ENCODE assay signal across 1 cellular context in genomic region chr16:28532940-28533647, GRCh38.
TF ChIP-seq lines count a peak whose summit lies in the region.

No MANE protein-coding gene starts in this region.

TF ChIP-seq in liver, 16 proteins besides CTCF, POLR2A, EP300 and RAD21 (continued from another document):
- TF ChIP-seq ZBTB33 (IDR thresholded peaks at IDR 0.05) (no peak), FOXA1 (IDR thresholded peaks at IDR 0.05) (no peak), EGR1 (IDR thresholded peaks at IDR 0.05; ENCODE audit: low read depth in 2 of 2) (no peak), JUND (IDR thresholded peaks at IDR 0.05) (no peak), SP1 (IDR thresholded peaks at IDR 0.05) (no peak), NR2F2 (IDR thresholded peaks at IDR 0.05) (no peak), HNF4A (conservative IDR thresholded peaks at IDR 0.05) (peak in 1 of 2 donors; percentile 8), TAF1 (conservative IDR thresholded peaks at IDR 0.05) (peak; percentile 22)
- TF ChIP-seq, protein P1, sequence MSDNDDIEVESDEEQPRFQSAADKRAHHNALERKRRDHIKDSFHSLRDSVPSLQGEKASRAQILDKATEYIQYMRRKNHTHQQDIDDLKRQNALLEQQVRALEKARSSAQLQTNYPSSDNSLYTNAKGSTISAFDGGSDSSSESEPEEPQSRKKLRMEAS (IDR thresholded peaks at IDR 0.05) = no peak
